In genomic region chr19:43809762-43810696, GRCh38 we compare ENCODE assay signal across 8 cellular contexts.
A peak's percentile ranks its signal among the peaks of the same experiment; 100 is the strongest.
DNase-seq lines count a peak whose midpoint lies in the region; ATAC-seq and TF ChIP-seq lines count a peak whose summit lies in the region.

No MANE protein-coding gene starts in this region.

- H3K4me2 ChIP-seq in Loucy (ENCODE audit: low read depth, low read length, poor library complexity, severe bottlenecking) = no peak overlapping the region

- H2AFZ ChIP-seq in Loucy (ENCODE audit: low read length) = peak overlapping the region; percentile 41; the same call in 1 of the 2 replicates

- H3K4me1 ChIP-seq in Loucy (ENCODE audit: insufficient read depth, low read length, poor library complexity, severe bottlenecking) = no peaks in the 10 kb centered on the region
- no peaks in the 10 kb centered on the region for H3K4me1 ChIP-seq in neutrophil (ENCODE audit: control insufficient read depth in 1 of 2, insufficient read depth in 1 of 2, low read depth in 1 of 2, low read length in 1 of 2)

- ATAC-seq in HG03378 (IDR thresholded peaks at IDR 0.05; ENCODE audit: unreplicated experiment) (no peak), GM18505 (IDR thresholded peaks at IDR 0.05; ENCODE audit: unreplicated experiment) (no peak)

- no peak overlapping the region for H3K27ac ChIP-seq in neutrophil

- H3K9me2 ChIP-seq in Loucy (replicated peaks; ENCODE audit: low read depth, low read length) = no peaks in the 10 kb centered on the region

- no peak overlapping the region for H3K9ac ChIP-seq in Loucy (ENCODE audit: low read depth, low read length, poor library complexity, severe bottlenecking)

- H3K9me3 ChIP-seq in Loucy (ENCODE audit: insufficient read depth, low read depth, low read length) (no peaks in the 10 kb centered on the region), neutrophil (no peaks in the 10 kb centered on the region)

- H3K36me3 ChIP-seq in Loucy (ENCODE audit: insufficient read depth, low read length) (no peaks in the 10 kb centered on the region), neutrophil (no peaks in the 10 kb centered on the region)

- H4K20me1 ChIP-seq in Loucy (ENCODE audit: insufficient read depth, low read length, poor library complexity, severe bottlenecking) = no peaks in the 10 kb centered on the region

- DNase-seq in NCI-H2081 (lab: John Stamatoyannopoulos, UW) = peak; percentile 51 to 69
- DNase-seq in NCI-H2081 treated with DMSO at 0.1 percent for 48 hours (lab: John Stamatoyannopoulos, UW) = no peak
- peak; percentile 76 for DNase-seq in SIG-M5 treated with dmso at 0.1 percent for 504 hours (lab: John Stamatoyannopoulos, UW; ENCODE audit: unreplicated experiment)
- DNase-seq in epithelial cell of esophagus (ENCODE audit: low read depth) = peak; percentile 76

- no peak for TF ChIP-seq POLR2A in GM18505 (IDR thresholded peaks at IDR 0.05; ENCODE audit: borderline replicate concordance, extremely low read depth, insufficient read depth, insufficient read length)

- H3K27me3 ChIP-seq in Loucy (ENCODE audit: insufficient read depth, low read length, poor library complexity, severe bottlenecking) = no peaks in the 10 kb centered on the region
- peaks cover 24% of the 10 kb centered on the region for H3K27me3 ChIP-seq in neutrophil

- TF ChIP-seq CTCF in Loucy (conservative IDR thresholded peaks at IDR 0.05; ENCODE audit: low read length) (peak; percentile 73), epithelial cell of esophagus (IDR thresholded peaks at IDR 0.05; ENCODE audit: insufficient read depth, low read depth, low read length, missing control alignments) (peak; percentile 64), neutrophil (IDR thresholded peaks at IDR 0.05) (peak; percentile 55)

- H3F3A ChIP-seq in Loucy (ENCODE audit: low read depth) = no peaks in the 10 kb centered on the region

- H3K4me3 ChIP-seq in Loucy (ENCODE audit: low read length, poor library complexity, severe bottlenecking) = no peak overlapping the region
- no peak overlapping the region for H3K4me3 ChIP-seq in epithelial cell of esophagus (ENCODE audit: low read length)
- no peak overlapping the region for H3K4me3 ChIP-seq in neutrophil (ENCODE audit: low read depth in 1 of 2, low read length in 1 of 2)

- no peaks in the 10 kb centered on the region for H3K79me2 ChIP-seq in Loucy (ENCODE audit: insufficient read depth, low read length)
